In the genomic region with DNA sequence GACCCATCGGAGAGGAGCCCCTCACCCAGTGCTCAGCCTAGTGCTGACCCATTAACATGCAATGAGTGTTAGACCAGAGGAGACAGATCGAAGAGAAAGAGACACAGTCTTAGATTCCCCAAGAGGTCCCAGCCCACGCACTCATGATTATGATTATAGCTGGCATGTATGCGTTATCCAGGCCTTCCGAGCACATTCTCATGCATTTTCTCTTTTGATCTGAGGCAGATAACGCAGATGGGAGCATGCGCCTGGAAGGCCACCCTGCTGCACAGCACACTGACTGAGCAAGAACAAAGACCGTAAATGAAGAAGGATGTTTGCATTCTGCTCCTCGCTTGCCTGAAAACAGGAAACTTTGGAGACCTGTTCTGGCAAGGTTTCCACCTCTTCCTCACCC, we compare ENCODE assay signal across 17 cellular contexts.
A peak's percentile ranks its signal among the peaks of the same experiment; 100 is the strongest.
DNase-seq lines count a peak whose midpoint lies in the region; ATAC-seq and TF ChIP-seq lines count a peak whose summit lies in the region.
"Had no signal": no experiment of that assay in that cellular context is flagged by ENCODE, and none has a peak within 500 bp of the region (broad histone marks: within the 10 kb centered on the region; RNA-seq: fewer than 3 reads in every experiment).

No MANE protein-coding gene starts in this region.

- H3K27me3 ChIP-seq in dorsolateral prefrontal cortex (no peaks in the 10 kb centered on the region), upper lobe of right lung (no peaks in the 10 kb centered on the region)
- H3K27me3 ChIP-seq: BLaER1 had no signal

- TF ChIP-seq CTCF in dorsolateral prefrontal cortex (IDR thresholded peaks at IDR 0.05 in 54 of 56, conservative IDR thresholded peaks at IDR 0.05 in 2 of 56; ENCODE audit: low read depth in 1 of 56, partially characterized antibody in 56 of 56) (no peak), upper lobe of right lung (IDR thresholded peaks at IDR 0.05) (no peak)

- no peaks in the 10 kb centered on the region for H3K9me3 ChIP-seq in upper lobe of right lung

- H3K36me3 ChIP-seq in upper lobe of right lung: no peaks in the 10 kb centered on the region
- H3K36me3 ChIP-seq: BLaER1 had no signal

- H3K27ac ChIP-seq in dorsolateral prefrontal cortex: peak overlapping the region in 44 of 59 donors; percentile 3 to 83 (median 57)
- H3K27ac ChIP-seq in upper lobe of right lung: no peak overlapping the region
- H3K27ac ChIP-seq: BLaER1, GM23248 had no signal

- H3K4me1 ChIP-seq in upper lobe of right lung: no peaks in the 10 kb centered on the region
- H3K4me1 ChIP-seq: BLaER1 had no signal

- peak; percentile 72 to 76 for DNase-seq in NCI-H526 (lab: John Stamatoyannopoulos, UW)
- peak in 2 of 10 donors; percentile 34 to 36 for DNase-seq in dorsolateral prefrontal cortex
- DNase-seq in retina: peak; percentile 89
- DNase-seq in cerebellar cortex (ENCODE audit: low spot score): no peak
- no peak for DNase-seq in upper lobe of right lung
- DNase-seq in Right ventricle myocardium inferior (ENCODE audit: missing footprints): no peak
- DNase-seq in DMS114 treated with DMSO at 0.1 percent for 48 hours (lab: John Stamatoyannopoulos, UW; ENCODE audit: unreplicated experiment): no peak
- DNase-seq: CD8-positive, alpha-beta memory T cell; GM23248; MV-4-11; NCI-H1436 treated with DMSO at 0.1 percent for 48 hours; NCI-H2107; NCI-H226; SIG-M5; SW 1271 had no signal

- peak overlapping the region; percentile 6 to 64 (median 43) for H3K4me3 ChIP-seq in dorsolateral prefrontal cortex
- no peak overlapping the region for H3K4me3 ChIP-seq in upper lobe of right lung
- H3K4me3 ChIP-seq: BLaER1, GM23248 had no signal

- intact Hi-C loops in dorsolateral prefrontal cortex (cut with DNase I) (loop anchor here in 1 of 2 donors (10.0 kb wide), 2 partner anchors 51 to 161 kb away; no protein-coding TSS in a partner anchor), upper lobe of right lung (cut with DNase I) (no loop called here), Right ventricle myocardium inferior (cut with DNase I) (no loop called here)

- ATAC-seq in SK-N-SH treated with all-trans-retinoic acid at 6 μM for 48 hours: peak; percentile 28
- ATAC-seq in upper lobe of right lung: no peak
- ATAC-seq in Right ventricle myocardium inferior: no peak

TF ChIP-seq in SK-N-SH treated with all-trans-retinoic acid at 6 μM for 48 hours, 23 proteins besides CTCF, POLR2A, EP300 and RAD21:
- TF ChIP-seq RARB (CRISPR knock-in tag; IDR thresholded peaks at IDR 0.05) (no peak), ZNF565 (CRISPR knock-in tag; conservative IDR thresholded peaks at IDR 0.05; ENCODE audit: low read depth) (no peak), ARNTL (CRISPR knock-in tag; IDR thresholded peaks at IDR 0.05; ENCODE audit: borderline replicate concordance, low read depth) (no peak), OSR1 (CRISPR knock-in tag; IDR thresholded peaks at IDR 0.05) (no peak), SNAI2 (CRISPR knock-in tag; IDR thresholded peaks at IDR 0.05) (0 out of 2 replicates have a peak, but pooled peaks have one; percentile 14), ISL1 (CRISPR knock-in tag; IDR thresholded peaks at IDR 0.05) (0 out of 2 replicates have a peak, but pooled peaks have one; percentile 15), ZNF70 (CRISPR knock-in tag; IDR thresholded peaks at IDR 0.05) (no peak), PPARA (CRISPR knock-in tag; IDR thresholded peaks at IDR 0.05; ENCODE audit: borderline replicate concordance) (no peak), ZC3H10 (CRISPR knock-in tag; IDR thresholded peaks at IDR 0.05) (no peak), ESRRG (CRISPR knock-in tag; IDR thresholded peaks at IDR 0.05) (no peak), POU6F1 (CRISPR knock-in tag; IDR thresholded peaks at IDR 0.05; ENCODE audit: borderline replicate concordance, low read depth) (no peak), TSHZ2 (CRISPR knock-in tag; IDR thresholded peaks at IDR 0.05) (no peak), BACH2 (CRISPR knock-in tag; IDR thresholded peaks at IDR 0.05; ENCODE audit: borderline replicate concordance) (no peak), CSDC2 (CRISPR knock-in tag; IDR thresholded peaks at IDR 0.05) (no peak), TOX (CRISPR knock-in tag; IDR thresholded peaks at IDR 0.05; ENCODE audit: borderline replicate concordance) (no peak), GLIS3 (CRISPR knock-in tag; IDR thresholded peaks at IDR 0.05) (no peak)

Comparison
In these comparisons a context has a peak if more than half of its experiments do, and no peak if none do; other contexts are left out.
1. DNase-seq: peak in NCI-H526 (2 of 2) and retina (single experiment); none in cerebellar cortex (single experiment), upper lobe of right lung (single experiment), Right ventricle myocardium inferior (single experiment) and DMS114 treated with DMSO at 0.1 percent for 48 hours (single experiment).